Comparison of ENCODE assay signal across 1 cellular context in genomic region chr7:74049997-74050798, GRCh38.
A peak's percentile ranks its signal among the peaks of the same experiment; 100 is the strongest.
TF ChIP-seq lines count a peak whose summit lies in the region.

No MANE protein-coding gene starts in this region.

TF ChIP-seq in K562, 482 proteins besides CTCF, POLR2A, EP300 and RAD21 (continued from another document):
- TF ChIP-seq, protein P1, sequence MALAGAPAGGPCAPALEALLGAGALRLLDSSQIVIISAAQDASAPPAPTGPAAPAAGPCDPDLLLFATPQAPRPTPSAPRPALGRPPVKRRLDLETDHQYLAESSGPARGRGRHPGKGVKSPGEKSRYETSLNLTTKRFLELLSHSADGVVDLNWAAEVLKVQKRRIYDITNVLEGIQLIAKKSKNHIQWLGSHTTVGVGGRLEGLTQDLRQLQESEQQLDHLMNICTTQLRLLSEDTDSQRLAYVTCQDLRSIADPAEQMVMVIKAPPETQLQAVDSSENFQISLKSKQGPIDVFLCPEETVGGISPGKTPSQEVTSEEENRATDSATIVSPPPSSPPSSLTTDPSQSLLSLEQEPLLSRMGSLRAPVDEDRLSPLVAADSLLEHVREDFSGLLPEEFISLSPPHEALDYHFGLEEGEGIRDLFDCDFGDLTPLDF (CRISPR knock-in tag; IDR thresholded peaks at IDR 0.05): no peak
- TF ChIP-seq YBX1 (IDR thresholded peaks at IDR 0.05): 0 out of 2 replicates have a peak, but pooled peaks have one; percentile 12
